Comparison of ENCODE assay signal across 8 cellular contexts in genomic region chr12:91367234-91367849, GRCh38.
DNase-seq lines count a peak whose midpoint lies in the region; ATAC-seq, FAIRE-seq and TF ChIP-seq lines count a peak whose summit lies in the region.

No MANE protein-coding gene starts in this region.

- intact Hi-C loops in aorta (cut with DNase I): no loop called here

- H3K36me3 ChIP-seq in keratinocyte (ENCODE audit: control insufficient read depth in 2 of 2, extremely low read depth in 1 of 2, insufficient read depth in 2 of 2, low read length in 2 of 2): no peaks in the 10 kb centered on the region
- H3K36me3 ChIP-seq in small intestine (ENCODE audit: control insufficient read depth in 2 of 2, insufficient read depth in 2 of 2, low read length in 2 of 2): no peaks in the 10 kb centered on the region
- H3K36me3 ChIP-seq in aorta (ENCODE audit: control insufficient read depth in 1 of 2, insufficient read depth in 2 of 2, low read length in 1 of 2): no peaks in the 10 kb centered on the region

- dilution Hi-C loops in keratinocyte (cut with MboI; ENCODE audit: extremely low pct_ligation_motif_present, low sequenced_read_pairs): no loop called here

- H3K4me1 ChIP-seq in keratinocyte (ENCODE audit: control insufficient read depth, extremely low read depth, insufficient read depth, low read length) (no peaks in the 10 kb centered on the region), small intestine (ENCODE audit: control insufficient read depth in 2 of 2, insufficient read depth in 1 of 2, low read depth in 1 of 2, low read length in 1 of 2) (no peaks in the 10 kb centered on the region), aorta (ENCODE audit: control insufficient read depth in 1 of 2, insufficient read depth in 2 of 2, low read length in 2 of 2) (no peaks in the 10 kb centered on the region)

- no peaks in the 10 kb centered on the region for H3K9me1 ChIP-seq in keratinocyte (ENCODE audit: control insufficient read depth, extremely low read depth, insufficient read depth, low read length)

- DNase-seq in AG09309 (ENCODE audit: low read depth) (no peak), SK-N-DZ (ENCODE audit: low spot score) (peak; percentile 38), keratinocyte (ENCODE audit: low read depth, low spot score) (no peak), small intestine (no peak), aorta (no peak), NOMO-1 treated with dmso at 0.1 percent for 144 hours (lab: John Stamatoyannopoulos, UW; ENCODE audit: unreplicated experiment) (no peak)
- no peak for DNase-seq in activated CD4-positive, alpha-beta T cell treated with anti-CD3 and anti-CD28 coated beads for 48 hours

- TF ChIP-seq CTCF in AG09309 (IDR thresholded peaks at IDR 0.05; ENCODE audit: control insufficient read depth, insufficient read depth, low read depth, low read length, missing control alignments) (peak; percentile 49), keratinocyte (optimal IDR thresholded peaks at IDR 0.05 in 1 of 3, IDR thresholded peaks at IDR 0.05 in 1 of 3, conservative IDR thresholded peaks at IDR 0.05 in 1 of 3; ENCODE audit: extremely low read depth in 1 of 3, insufficient read depth in 2 of 3, low read length in 3 of 3) (peak in 2 of 3 experiments; percentile 37 to 40)

- peak; percentile 48 for ATAC-seq in GM18868 (IDR thresholded peaks at IDR 0.05; ENCODE audit: unreplicated experiment)
- no peak for ATAC-seq in aorta (ENCODE audit: low FRiP score)

- H3K27me3 ChIP-seq in keratinocyte (ENCODE audit: control insufficient read depth, extremely low read depth, insufficient read depth, low read length): no peaks in the 10 kb centered on the region
- no peaks in the 10 kb centered on the region for H3K27me3 ChIP-seq in small intestine (ENCODE audit: control insufficient read depth in 2 of 2, insufficient read depth in 2 of 2, low read length in 2 of 2)
- no peaks in the 10 kb centered on the region for H3K27me3 ChIP-seq in aorta (ENCODE audit: control insufficient read depth in 1 of 2, insufficient read depth in 2 of 2, low read length in 1 of 2)

- no peaks in the 10 kb centered on the region for H3K79me2 ChIP-seq in keratinocyte (ENCODE audit: control insufficient read depth, insufficient read depth, low read length)

- no peak overlapping the region for H3K27ac ChIP-seq in keratinocyte (ENCODE audit: control insufficient read depth, insufficient read depth, low read length)
- no peak overlapping the region for H3K27ac ChIP-seq in small intestine (ENCODE audit: low read depth in 1 of 2, low read length in 1 of 2)
- H3K27ac ChIP-seq in aorta (ENCODE audit: low read depth in 1 of 2, low read length in 2 of 2): no peak overlapping the region

- FAIRE-seq in keratinocyte (lab: Jason Lieb, UNC): no peak
- no peak for FAIRE-seq in small intestine (lab: Jason Lieb, UNC)

- H3K4me3 ChIP-seq in AG09309 (ENCODE audit: control insufficient read depth, low read depth, low read length): no peak overlapping the region
- H3K4me3 ChIP-seq in keratinocyte (ENCODE audit: control insufficient read depth in 2 of 3, extremely low read depth in 1 of 3, insufficient read depth in 2 of 3, low read depth in 1 of 3, low read length in 3 of 3): no peak overlapping the region
- H3K4me3 ChIP-seq in small intestine (ENCODE audit: low read depth in 1 of 2, low read length in 2 of 2): no peak overlapping the region
- no peak overlapping the region for H3K4me3 ChIP-seq in aorta (ENCODE audit: low read length in 2 of 2)

- no peak overlapping the region for H3K4me2 ChIP-seq in keratinocyte (ENCODE audit: control insufficient read depth, extremely low read depth, insufficient read depth, low read depth, low read length)

- H3K9ac ChIP-seq in keratinocyte (ENCODE audit: control insufficient read depth, extremely low read depth, insufficient read depth, low read length): no peak overlapping the region

- H4K20me1 ChIP-seq in keratinocyte (ENCODE audit: control insufficient read depth, extremely low read depth, insufficient read depth, low read length): no peaks in the 10 kb centered on the region

- H3K9me3 ChIP-seq in keratinocyte (ENCODE audit: control insufficient read depth, low read depth, low read length) (no peaks in the 10 kb centered on the region), small intestine (ENCODE audit: control insufficient read depth, low read depth) (no peaks in the 10 kb centered on the region), aorta (ENCODE audit: control insufficient read depth, low read length) (no peaks in the 10 kb centered on the region)

- WGBS in small intestine, 3 donors: 64 to 76% (median 71%) methylated on average over 2 of the region's 2 CpGs
- WGBS in aorta, 2 donors: 53 to 57% methylated on average over 2 of the region's 2 CpGs

- no peak overlapping the region for H2AFZ ChIP-seq in keratinocyte (ENCODE audit: control insufficient read depth, low read length)
